24 cellular contexts compared by ENCODE assay signal in genomic region chr17:67833134-67833533, GRCh38. TPM values are rescaled to one million over a fixed set of nuclear protein-coding genes. Genes with fewer than 3 reads are reported as not detected.
DNase-seq lines count a peak whose midpoint lies in the region; ATAC-seq, FAIRE-seq and TF ChIP-seq lines count a peak whose summit lies in the region.
"Had no signal": no experiment of that assay in that cellular context is flagged by ENCODE, and none has a peak within 500 bp of the region (broad histone marks: within the 10 kb centered on the region; RNA-seq: fewer than 3 reads in every experiment).

No MANE protein-coding gene starts in this region.

- FAIRE-seq in GM12892 (lab: Jason Lieb, UNC): no peak
- FAIRE-seq: G401.6, GM12891, GM18507, HTR-8/SVneo had no signal

- H3K9ac ChIP-seq in PC-3 (ENCODE audit: low read length) (no peak overlapping the region), colonic mucosa (ENCODE audit: low read depth in 2 of 2, low read length in 2 of 2) (no peak overlapping the region)
- H3K9ac ChIP-seq: BLaER1, GM23248 had no signal

- H3K36me3 Mint-ChIP-seq in activated naive CD8-positive, alpha-beta T cell: no peaks in the 10 kb centered on the region
- H3K36me3 Mint-ChIP-seq in activated naive CD8-positive, alpha-beta T cell treated with anti-CD3 and anti-CD28 coated beads for 36 hours: peaks cover 30% of the 10 kb centered on the region

- ATAC-seq in PC-3: no peak

- H3K27me3 Mint-ChIP-seq in activated naive CD8-positive, alpha-beta T cell: no peaks in the 10 kb centered on the region
- H3K27me3 Mint-ChIP-seq in activated naive CD8-positive, alpha-beta T cell treated with anti-CD3 and anti-CD28 coated beads for 36 hours: no peaks in the 10 kb centered on the region
- H3K27me3 Mint-ChIP-seq: CD4-positive, alpha-beta memory T cell; IgD-negative memory B cell had no signal

- H3K4me1 Mint-ChIP-seq in activated naive CD8-positive, alpha-beta T cell (ENCODE audit: low read depth): peaks cover 84% of the 10 kb centered on the region
- H3K4me1 Mint-ChIP-seq in activated naive CD8-positive, alpha-beta T cell treated with anti-CD3 and anti-CD28 coated beads for 36 hours: peaks cover 76% of the 10 kb centered on the region

- BruUV-seq in PC-3 (replicated peaks; lab: Mats Ljungman, UMichigan): no TSS peak

- H3K27me3 ChIP-seq in PC-3 (ENCODE audit: low read length): no peaks in the 10 kb centered on the region
- H3K27me3 ChIP-seq in colonic mucosa: no peaks in the 10 kb centered on the region
- H3K27me3 ChIP-seq: BLaER1 had no signal

- no peak for DNase-seq in activated naive CD8-positive, alpha-beta T cell treated with anti-CD3 and anti-CD28 coated beads for 36 hours
- DNase-seq in PC-3: peak; percentile 1
- peak; percentile 5 for DNase-seq in colonic mucosa
- DNase-seq in stimulated activated CD8-positive, alpha-beta memory T cell treated with anti-CD3 and anti-CD28 coated beads, Interleukin-4, amount 100 ng/mL, for 48 hours: peak; percentile 13
- no peak for DNase-seq in GM12892 (ENCODE audit: insufficient read length)
- DNase-seq in D341Med (ENCODE audit: low spot score): no peak
- DNase-seq in NCI-H526 treated with DMSO at 0.1 percent for 48 hours (lab: John Stamatoyannopoulos, UW): no peak
- DNase-seq: 8988T; Calu3; CD4-positive, alpha-beta memory T cell; DMS 273 treated with DMSO at 0.1 percent for 48 hours; DMS53; DND-41; GM23248; HCEC 1CT; HFFc6 had no signal

- no peaks in the 10 kb centered on the region for H3F3A ChIP-seq in PC-3 (ENCODE audit: low read length, unreplicated experiment)

- TF ChIP-seq POLR2A in GM12892 (IDR thresholded peaks at IDR 0.05; ENCODE audit: low read depth, low read length): no peak

- H3K4me3 ChIP-seq in PC-3 (ENCODE audit: low read length) (no peak overlapping the region), colonic mucosa (no peak overlapping the region)
- H3K4me3 ChIP-seq: BLaER1, GM23248 had no signal

- CTCF ChIA-PET in PC-3 (lab: Charles Lee): no interaction called here

- peak overlapping the region; percentile 16 for H3K27ac Mint-ChIP-seq in activated naive CD8-positive, alpha-beta T cell
- H3K27ac Mint-ChIP-seq in activated naive CD8-positive, alpha-beta T cell treated with anti-CD3 and anti-CD28 coated beads for 36 hours: no peak overlapping the region
- H3K27ac Mint-ChIP-seq: IgD-negative memory B cell had no signal

- no peaks in the 10 kb centered on the region for H3K9me3 Mint-ChIP-seq in activated naive CD8-positive, alpha-beta T cell (ENCODE audit: low read depth)
- no peaks in the 10 kb centered on the region for H3K9me3 Mint-ChIP-seq in activated naive CD8-positive, alpha-beta T cell treated with anti-CD3 and anti-CD28 coated beads for 36 hours
- H3K9me3 Mint-ChIP-seq: CD14-positive monocyte; CD4-positive, alpha-beta memory T cell; HFFc6; IgD-negative memory B cell had no signal

- no peaks in the 10 kb centered on the region for H3K9me2 ChIP-seq in PC-3 (replicated peaks; ENCODE audit: low read length)

- peaks cover 31% of the 10 kb centered on the region for H3K4me1 ChIP-seq in PC-3 (ENCODE audit: insufficient read depth, low read length)
- peaks cover 3% of the 10 kb centered on the region for H3K4me1 ChIP-seq in colonic mucosa

- H3K4me2 ChIP-seq in PC-3 (ENCODE audit: low read length): no peak overlapping the region
- H3K4me2 ChIP-seq: BLaER1 had no signal

- intact Hi-C loops in PC-3 (cut with micrococcal nuclease) (no loop called here), colonic mucosa (cut with DNase I) (no loop called here)

- H3K27ac ChIP-seq in PC-3 (ENCODE audit: low read length): no peak overlapping the region
- no peak overlapping the region for H3K27ac ChIP-seq in colonic mucosa
- H3K27ac ChIP-seq: BLaER1, GM23248 had no signal

- H3K36me3 ChIP-seq in PC-3 (ENCODE audit: low read depth, low read length): no peaks in the 10 kb centered on the region
- H3K36me3 ChIP-seq in colonic mucosa: no peaks in the 10 kb centered on the region

- POLR2A ChIA-PET in PC-3 (lab: Charles Lee; ENCODE audit: unreplicated experiment): no interaction called here

- TF ChIP-seq CTCF in PC-3 (conservative IDR thresholded peaks at IDR 0.05; ENCODE audit: low read depth, low read length) (no peak), colonic mucosa (IDR thresholded peaks at IDR 0.05) (no peak)

- H3K9me3 ChIP-seq in PC-3 (ENCODE audit: low read length) (no peaks in the 10 kb centered on the region), colonic mucosa (no peaks in the 10 kb centered on the region)

- H3K79me2 ChIP-seq in PC-3 (ENCODE audit: low read length): peaks cover 100% of the 10 kb centered on the region

- H3K4me3 Mint-ChIP-seq in activated naive CD8-positive, alpha-beta T cell: no peak overlapping the region
- H3K4me3 Mint-ChIP-seq in activated naive CD8-positive, alpha-beta T cell treated with anti-CD3 and anti-CD28 coated beads for 36 hours: no peak overlapping the region
- H3K4me3 Mint-ChIP-seq: CD14-positive monocyte, HFFc6 had no signal

- H2AFZ ChIP-seq in PC-3 (ENCODE audit: low read length): no peak overlapping the region
- H2AFZ ChIP-seq: GM23248 had no signal

- H4K20me1 ChIP-seq in PC-3 (ENCODE audit: low read length): peaks cover 65% of the 10 kb centered on the region; the same call in 1 of the 2 replicates

RNA-seq across cellular contexts. Expression of gene BPTF, which starts 7.8 kb away (rescaled TPM):
- total RNA-seq in activated naive CD8-positive, alpha-beta T cell treated with anti-CD3 and anti-CD28 coated beads for 36 hours: 10 to 100 TPM; 69.7 to 77.0 TPM
- total RNA-seq in PC-3 (2014; rRNA removed) (53.8 and 61.8 TPM in 2 replicates), colonic mucosa (10 to 100 TPM; 61.3 to 77.9 TPM)
- 40.5 TPM for polyA plus RNA-seq in GM12892 (2012; ENCODE audit: missing spikeins)

Comparison
In these comparisons a context has a peak if more than half of its experiments do, and no peak if none do; other contexts are left out.
1. DNase-seq: peak in PC-3 (single experiment), colonic mucosa (single experiment) and stimulated activated CD8-positive, alpha-beta memory T cell treated with anti-CD3 and anti-CD28 coated beads, Interleukin-4, amount 100 ng/mL, for 48 hours (single experiment); none in activated naive CD8-positive, alpha-beta T cell treated with anti-CD3 and anti-CD28 coated beads for 36 hours (single experiment), GM12892 (single experiment), D341Med (single experiment) and NCI-H526 treated with DMSO at 0.1 percent for 48 hours (single experiment).